ENCODE assay signal across 2 cellular contexts in the genomic region with DNA sequence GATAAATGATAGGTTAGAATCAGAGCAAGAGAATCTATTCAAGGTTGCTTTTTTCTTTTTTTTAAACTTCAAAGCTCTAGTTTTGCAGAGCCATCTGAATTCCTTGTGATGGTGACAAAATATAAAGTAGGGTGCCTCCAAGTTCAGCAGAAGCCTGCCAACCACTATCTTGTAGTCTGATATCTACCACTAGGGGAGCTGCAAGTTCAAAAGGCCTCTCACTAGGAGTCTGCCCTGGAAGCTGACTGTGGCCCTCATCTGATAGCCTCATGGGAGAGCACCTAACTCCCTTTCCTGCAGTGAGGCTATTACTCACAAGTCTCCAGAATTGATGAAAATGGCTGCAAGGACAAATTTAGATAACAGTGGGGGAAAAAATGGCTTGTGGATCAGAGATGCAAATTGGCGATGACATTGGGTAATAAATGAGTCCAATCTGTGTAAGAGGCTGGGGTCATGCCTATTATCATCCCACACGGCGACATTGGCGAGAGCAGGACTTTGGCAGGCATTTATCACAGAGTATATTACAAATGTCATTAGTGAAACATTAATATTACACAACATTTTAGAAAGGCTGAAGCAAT.
TF ChIP-seq lines count a peak whose summit lies in the region.

No MANE protein-coding gene starts in this region.

TF ChIP-seq in K562, 482 proteins besides CTCF, POLR2A, EP300 and RAD21 (continued from another document):
- TF ChIP-seq, protein P1, sequence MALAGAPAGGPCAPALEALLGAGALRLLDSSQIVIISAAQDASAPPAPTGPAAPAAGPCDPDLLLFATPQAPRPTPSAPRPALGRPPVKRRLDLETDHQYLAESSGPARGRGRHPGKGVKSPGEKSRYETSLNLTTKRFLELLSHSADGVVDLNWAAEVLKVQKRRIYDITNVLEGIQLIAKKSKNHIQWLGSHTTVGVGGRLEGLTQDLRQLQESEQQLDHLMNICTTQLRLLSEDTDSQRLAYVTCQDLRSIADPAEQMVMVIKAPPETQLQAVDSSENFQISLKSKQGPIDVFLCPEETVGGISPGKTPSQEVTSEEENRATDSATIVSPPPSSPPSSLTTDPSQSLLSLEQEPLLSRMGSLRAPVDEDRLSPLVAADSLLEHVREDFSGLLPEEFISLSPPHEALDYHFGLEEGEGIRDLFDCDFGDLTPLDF (CRISPR knock-in tag; IDR thresholded peaks at IDR 0.05), result no peak
- TF ChIP-seq CCNT2 (IDR thresholded peaks at IDR 0.05; ENCODE audit: borderline replicate concordance, extremely low read depth, insufficient read length, low read depth, low read length) (no peak), NFXL1 (CRISPR knock-in tag; IDR thresholded peaks at IDR 0.05) (no peak), ZNF133 (CRISPR knock-in tag; IDR thresholded peaks at IDR 0.05) (no peak), MYNN (IDR thresholded peaks at IDR 0.05) (no peak), MYNN (CRISPR knock-in tag; IDR thresholded peaks at IDR 0.05) (no peak), ZNF143 (CRISPR knock-in tag; IDR thresholded peaks at IDR 0.05) (no peak), BCL6 (CRISPR knock-in tag; IDR thresholded peaks at IDR 0.05) (no peak), MEF2A (IDR thresholded peaks at IDR 0.05; ENCODE audit: control insufficient read depth, low read depth, low read length) (no peak)
- TF ChIP-seq, protein P2, sequence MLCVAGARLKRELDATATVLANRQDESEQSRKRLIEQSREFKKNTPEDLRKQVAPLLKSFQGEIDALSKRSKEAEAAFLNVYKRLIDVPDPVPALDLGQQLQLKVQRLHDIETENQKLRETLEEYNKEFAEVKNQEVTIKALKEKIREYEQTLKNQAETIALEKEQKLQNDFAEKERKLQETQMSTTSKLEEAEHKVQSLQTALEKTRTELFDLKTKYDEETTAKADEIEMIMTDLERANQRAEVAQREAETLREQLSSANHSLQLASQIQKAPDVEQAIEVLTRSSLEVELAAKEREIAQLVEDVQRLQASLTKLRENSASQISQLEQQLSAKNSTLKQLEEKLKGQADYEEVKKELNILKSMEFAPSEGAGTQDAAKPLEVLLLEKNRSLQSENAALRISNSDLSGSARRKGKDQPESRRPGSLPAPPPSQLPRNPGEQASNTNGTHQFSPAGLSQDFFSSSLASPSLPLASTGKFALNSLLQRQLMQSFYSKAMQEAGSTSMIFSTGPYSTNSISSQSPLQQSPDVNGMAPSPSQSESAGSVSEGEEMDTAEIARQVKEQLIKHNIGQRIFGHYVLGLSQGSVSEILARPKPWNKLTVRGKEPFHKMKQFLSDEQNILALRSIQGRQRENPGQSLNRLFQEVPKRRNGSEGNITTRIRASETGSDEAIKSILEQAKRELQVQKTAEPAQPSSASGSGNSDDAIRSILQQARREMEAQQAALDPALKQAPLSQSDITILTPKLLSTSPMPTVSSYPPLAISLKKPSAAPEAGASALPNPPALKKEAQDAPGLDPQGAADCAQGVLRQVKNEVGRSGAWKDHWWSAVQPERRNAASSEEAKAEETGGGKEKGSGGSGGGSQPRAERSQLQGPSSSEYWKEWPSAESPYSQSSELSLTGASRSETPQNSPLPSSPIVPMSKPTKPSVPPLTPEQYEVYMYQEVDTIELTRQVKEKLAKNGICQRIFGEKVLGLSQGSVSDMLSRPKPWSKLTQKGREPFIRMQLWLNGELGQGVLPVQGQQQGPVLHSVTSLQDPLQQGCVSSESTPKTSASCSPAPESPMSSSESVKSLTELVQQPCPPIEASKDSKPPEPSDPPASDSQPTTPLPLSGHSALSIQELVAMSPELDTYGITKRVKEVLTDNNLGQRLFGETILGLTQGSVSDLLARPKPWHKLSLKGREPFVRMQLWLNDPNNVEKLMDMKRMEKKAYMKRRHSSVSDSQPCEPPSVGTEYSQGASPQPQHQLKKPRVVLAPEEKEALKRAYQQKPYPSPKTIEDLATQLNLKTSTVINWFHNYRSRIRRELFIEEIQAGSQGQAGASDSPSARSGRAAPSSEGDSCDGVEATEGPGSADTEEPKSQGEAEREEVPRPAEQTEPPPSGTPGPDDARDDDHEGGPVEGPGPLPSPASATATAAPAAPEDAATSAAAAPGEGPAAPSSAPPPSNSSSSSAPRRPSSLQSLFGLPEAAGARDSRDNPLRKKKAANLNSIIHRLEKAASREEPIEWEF (CRISPR knock-in tag; IDR thresholded peaks at IDR 0.05), result no peak
- TF ChIP-seq, protein P3, sequence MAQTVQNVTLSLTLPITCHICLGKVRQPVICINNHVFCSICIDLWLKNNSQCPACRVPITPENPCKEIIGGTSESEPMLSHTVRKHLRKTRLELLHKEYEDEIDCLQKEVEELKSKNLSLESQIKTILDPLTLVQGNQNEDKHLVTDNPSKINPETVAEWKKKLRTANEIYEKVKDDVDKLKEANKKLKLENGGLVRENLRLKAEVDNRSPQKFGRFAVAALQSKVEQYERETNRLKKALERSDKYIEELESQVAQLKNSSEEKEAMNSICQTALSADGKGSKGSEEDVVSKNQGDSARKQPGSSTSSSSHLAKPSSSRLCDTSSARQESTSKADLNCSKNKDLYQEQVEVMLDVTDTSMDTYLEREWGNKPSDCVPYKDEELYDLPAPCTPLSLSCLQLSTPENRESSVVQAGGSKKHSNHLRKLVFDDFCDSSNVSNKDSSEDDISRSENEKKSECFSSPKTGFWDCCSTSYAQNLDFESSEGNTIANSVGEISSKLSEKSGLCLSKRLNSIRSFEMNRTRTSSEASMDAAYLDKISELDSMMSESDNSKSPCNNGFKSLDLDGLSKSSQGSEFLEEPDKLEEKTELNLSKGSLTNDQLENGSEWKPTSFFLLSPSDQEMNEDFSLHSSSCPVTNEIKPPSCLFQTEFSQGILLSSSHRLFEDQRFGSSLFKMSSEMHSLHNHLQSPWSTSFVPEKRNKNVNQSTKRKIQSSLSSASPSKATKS (CRISPR knock-in tag; IDR thresholded peaks at IDR 0.05), result no peak

TF ChIP-seq in neural cell, 6 proteins besides CTCF, POLR2A, EP300 and RAD21 (continued from another document):
- TF ChIP-seq, protein P4, sequence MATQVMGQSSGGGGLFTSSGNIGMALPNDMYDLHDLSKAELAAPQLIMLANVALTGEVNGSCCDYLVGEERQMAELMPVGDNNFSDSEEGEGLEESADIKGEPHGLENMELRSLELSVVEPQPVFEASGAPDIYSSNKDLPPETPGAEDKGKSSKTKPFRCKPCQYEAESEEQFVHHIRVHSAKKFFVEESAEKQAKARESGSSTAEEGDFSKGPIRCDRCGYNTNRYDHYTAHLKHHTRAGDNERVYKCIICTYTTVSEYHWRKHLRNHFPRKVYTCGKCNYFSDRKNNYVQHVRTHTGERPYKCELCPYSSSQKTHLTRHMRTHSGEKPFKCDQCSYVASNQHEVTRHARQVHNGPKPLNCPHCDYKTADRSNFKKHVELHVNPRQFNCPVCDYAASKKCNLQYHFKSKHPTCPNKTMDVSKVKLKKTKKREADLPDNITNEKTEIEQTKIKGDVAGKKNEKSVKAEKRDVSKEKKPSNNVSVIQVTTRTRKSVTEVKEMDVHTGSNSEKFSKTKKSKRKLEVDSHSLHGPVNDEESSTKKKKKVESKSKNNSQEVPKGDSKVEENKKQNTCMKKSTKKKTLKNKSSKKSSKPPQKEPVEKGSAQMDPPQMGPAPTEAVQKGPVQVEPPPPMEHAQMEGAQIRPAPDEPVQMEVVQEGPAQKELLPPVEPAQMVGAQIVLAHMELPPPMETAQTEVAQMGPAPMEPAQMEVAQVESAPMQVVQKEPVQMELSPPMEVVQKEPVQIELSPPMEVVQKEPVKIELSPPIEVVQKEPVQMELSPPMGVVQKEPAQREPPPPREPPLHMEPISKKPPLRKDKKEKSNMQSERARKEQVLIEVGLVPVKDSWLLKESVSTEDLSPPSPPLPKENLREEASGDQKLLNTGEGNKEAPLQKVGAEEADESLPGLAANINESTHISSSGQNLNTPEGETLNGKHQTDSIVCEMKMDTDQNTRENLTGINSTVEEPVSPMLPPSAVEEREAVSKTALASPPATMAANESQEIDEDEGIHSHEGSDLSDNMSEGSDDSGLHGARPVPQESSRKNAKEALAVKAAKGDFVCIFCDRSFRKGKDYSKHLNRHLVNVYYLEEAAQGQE (IDR thresholded peaks at IDR 0.05; ENCODE audit: borderline replicate concordance), result no peak
TF ChIP-seq in neural cell: peak in this region for 0.
